20 cellular contexts compared by ENCODE assay signal in the genomic region with DNA sequence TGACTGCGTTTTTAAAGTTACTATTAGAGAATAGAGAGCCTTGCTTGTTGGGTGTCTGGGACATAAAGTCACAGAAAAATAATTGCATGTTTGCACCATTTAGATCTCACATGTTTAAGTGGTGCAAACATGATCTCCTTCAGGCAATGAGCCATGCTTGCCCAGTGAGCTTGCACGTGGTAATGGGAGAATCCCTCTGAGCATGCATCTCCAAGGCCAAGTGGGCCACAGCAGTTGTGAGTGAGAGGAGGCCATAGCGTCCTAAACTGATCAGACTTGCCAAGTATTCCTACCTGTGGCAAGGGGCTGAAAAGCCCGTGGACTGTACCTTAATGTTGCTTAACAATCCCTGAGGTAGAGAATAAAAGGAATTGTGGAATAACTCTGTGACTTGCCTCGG.
"Had no signal": no experiment of that assay in that cellular context is flagged by ENCODE, and none has a peak within 500 bp of the region (broad histone marks: within the 10 kb centered on the region; RNA-seq: fewer than 3 reads in every experiment).

No MANE protein-coding gene starts in this region.

- H3K9ac ChIP-seq: SK-N-SH had no signal

- H3K9me3 ChIP-seq: MG63, SK-N-SH had no signal

- DNase-seq: KBM-7; MG63; NCI-H1092; NCI-H1417 treated with DMSO at 0.1 percent for 48 hours; NCI-H146; NCI-H1694 treated with DMSO at 0.1 percent for 48 hours; NCI-H1930; NCI-H2081; NCI-H2107; NCI-H2171 treated with DMSO at 0.1 percent for 48 hours; NCI-H345; NCI-H446 treated with DMSO at 0.1 percent for 48 hours; NCI-H510A treated with DMSO at 0.1 percent for 48 hours; NCI-H526; NCI-H748 treated with DMSO at 0.1 percent for 48 hours; NK-92 treated with Interleukin-12 subunit alpha and Interleukin-12 subunit beta, amount 100 ng/mL, for 24 hours; PC-3; SHP77; SK-N-SH; T-helper 1 cell had no signal

- H3K4me2 ChIP-seq: SK-N-SH had no signal

- H3K9me2 ChIP-seq: SK-N-SH had no signal

- H3K27me3 ChIP-seq: MG63 had no signal

- H3K4me3 ChIP-seq: MG63 had no signal

- H3K36me3 ChIP-seq: MG63 had no signal
